Comparison of ENCODE assay signal across 8 cellular contexts in genomic region chr7:106216517-106217088, GRCh38.
DNase-seq lines count a peak whose midpoint lies in the region; ATAC-seq and TF ChIP-seq lines count a peak whose summit lies in the region.

No MANE protein-coding gene starts in this region.

- peak overlapping the region; percentile 80 for H2AFZ ChIP-seq in SK-N-SH (ENCODE audit: low read depth)

- no peaks in the 10 kb centered on the region for H3K79me2 ChIP-seq in SK-N-SH (ENCODE audit: insufficient read depth)

- peaks cover 4% of the 10 kb centered on the region for H3K4me1 Mint-ChIP-seq in type B pancreatic cell (ENCODE audit: unreplicated experiment)

- CTCF ChIA-PET in SK-N-SH (lab: Yijun Ruan, JAX), result interaction anchor here (0.8 to 4.4 kb wide), 5 partner anchors 10 to 565 kb away, joined by 3 to 22 read pairs (median 3); no protein-coding TSS in a partner anchor

- H3K27me3 Mint-ChIP-seq in type B pancreatic cell, result peaks cover 12% of the 10 kb centered on the region

- H3K4me3 ChIP-seq in SK-N-SH (ENCODE audit: low read depth in 2 of 2, low read length in 1 of 2) (peak overlapping the region in 1 of 2 experiments; percentile 4; a peak in 1 of 4 replicates), fibroblast of the aortic adventitia (ENCODE audit: low read depth, low read length) (no peak overlapping the region), rectal smooth muscle tissue (ENCODE audit: low read length) (peak overlapping the region; percentile 32)

- ATAC-seq in GM21576 (IDR thresholded peaks at IDR 0.05; ENCODE audit: unreplicated experiment) (no peak), GM19328 (IDR thresholded peaks at IDR 0.05; ENCODE audit: unreplicated experiment) (no peak)

- TF ChIP-seq CTCF in SK-N-SH (IDR thresholded peaks at IDR 0.05) (no peak), fibroblast of the aortic adventitia (IDR thresholded peaks at IDR 0.05; ENCODE audit: insufficient read depth, low read length) (no peak), type B pancreatic cell (conservative IDR thresholded peaks at IDR 0.05) (no peak)

- 9% methylated on average over 3 of the region's 3 CpGs for WGBS in SK-N-SH (ENCODE audit: low lambda C conversion rate)

- H3K4me1 ChIP-seq in SK-N-SH (ENCODE audit: control insufficient read depth in 1 of 2, insufficient read depth in 2 of 2, low read depth in 1 of 2, low read length in 1 of 2) (peaks cover 4 to 15% of the 10 kb centered on the region in 2 experiments; a peak in 3 of 4 replicates), rectal smooth muscle tissue (ENCODE audit: control insufficient read depth, insufficient read depth, low read length) (peaks cover 10% of the 10 kb centered on the region)

- TF ChIP-seq EP300 in SK-N-SH (IDR thresholded peaks at IDR 0.05; ENCODE audit: borderline replicate concordance in 1 of 2, low read depth in 1 of 2, low read length in 1 of 2), result peak in 1 of 2 experiments; percentile 96; a peak in 2 of 4 replicates

- no peaks in the 10 kb centered on the region for H3K36me3 ChIP-seq in SK-N-SH (replicated peaks in 1 of 2; ENCODE audit: control insufficient read depth in 1 of 2, insufficient read depth in 2 of 2, low read length in 1 of 2)
- no peaks in the 10 kb centered on the region for H3K36me3 ChIP-seq in rectal smooth muscle tissue (ENCODE audit: control insufficient read depth, insufficient read depth, low read length)

- no peaks in the 10 kb centered on the region for H3K9me3 Mint-ChIP-seq in type B pancreatic cell

- peaks cover 21% of the 10 kb centered on the region for H3F3A ChIP-seq in SK-N-SH (replicated peaks; ENCODE audit: insufficient read depth)

- H3K27ac ChIP-seq in SK-N-SH (ENCODE audit: low read depth in 2 of 2, low read length in 1 of 2) (peak overlapping the region; percentile 28 to 92; a peak in 3 of 4 replicates), rectal smooth muscle tissue (ENCODE audit: low read depth, low read length) (peak overlapping the region; percentile 40)

- DNase-seq in DMS79 treated with DMSO at 0.1 percent for 48 hours (lab: John Stamatoyannopoulos, UW), result peak; percentile 50
- no peak for DNase-seq in SK-N-SH
- DNase-seq in fibroblast of the aortic adventitia (ENCODE audit: low read depth), result peak; percentile 95
- DNase-seq in NCI-H526 treated with DMSO at 0.1 percent for 48 hours (lab: John Stamatoyannopoulos, UW), result no peak
- DNase-seq in type B pancreatic cell (ENCODE audit: extremely low spot score, unreplicated experiment), result no peak

- H3K27me3 ChIP-seq in SK-N-SH (ENCODE audit: insufficient read depth) (no peaks in the 10 kb centered on the region), rectal smooth muscle tissue (ENCODE audit: control insufficient read depth, insufficient read depth, low read length) (no peaks in the 10 kb centered on the region)

- H3K4me3 Mint-ChIP-seq in type B pancreatic cell, result no peak overlapping the region

- H3K9ac ChIP-seq in SK-N-SH, result peak overlapping the region; percentile 38; the same call in 1 of the 2 replicates
- H3K9ac ChIP-seq in rectal smooth muscle tissue (ENCODE audit: low read length), result no peak overlapping the region

- POLR2A ChIA-PET in SK-N-SH (lab: Yijun Ruan, JAX), result interaction anchor here (0.8 kb wide), 1 partner anchor 69 kb away, joined by 3 read pairs; the partner anchor contains the start of gene NAMPT

- TF ChIP-seq RAD21 in SK-N-SH (IDR thresholded peaks at IDR 0.05; ENCODE audit: low read length), result no peak

- H4K20me1 ChIP-seq in SK-N-SH (ENCODE audit: insufficient read depth), result no peaks in the 10 kb centered on the region

- H3K9me2 ChIP-seq in SK-N-SH, result no peaks in the 10 kb centered on the region

- no peak overlapping the region for H3K27ac Mint-ChIP-seq in type B pancreatic cell

- H3K4me2 ChIP-seq in SK-N-SH, result peak overlapping the region; percentile 57

- no peaks in the 10 kb centered on the region for H3K36me3 Mint-ChIP-seq in type B pancreatic cell

- no peaks in the 10 kb centered on the region for H3K9me3 ChIP-seq in SK-N-SH

TF ChIP-seq in SK-N-SH, 30 proteins besides CTCF, POLR2A, EP300 and RAD21 (continues in another document):
- TF ChIP-seq, protein P1, sequence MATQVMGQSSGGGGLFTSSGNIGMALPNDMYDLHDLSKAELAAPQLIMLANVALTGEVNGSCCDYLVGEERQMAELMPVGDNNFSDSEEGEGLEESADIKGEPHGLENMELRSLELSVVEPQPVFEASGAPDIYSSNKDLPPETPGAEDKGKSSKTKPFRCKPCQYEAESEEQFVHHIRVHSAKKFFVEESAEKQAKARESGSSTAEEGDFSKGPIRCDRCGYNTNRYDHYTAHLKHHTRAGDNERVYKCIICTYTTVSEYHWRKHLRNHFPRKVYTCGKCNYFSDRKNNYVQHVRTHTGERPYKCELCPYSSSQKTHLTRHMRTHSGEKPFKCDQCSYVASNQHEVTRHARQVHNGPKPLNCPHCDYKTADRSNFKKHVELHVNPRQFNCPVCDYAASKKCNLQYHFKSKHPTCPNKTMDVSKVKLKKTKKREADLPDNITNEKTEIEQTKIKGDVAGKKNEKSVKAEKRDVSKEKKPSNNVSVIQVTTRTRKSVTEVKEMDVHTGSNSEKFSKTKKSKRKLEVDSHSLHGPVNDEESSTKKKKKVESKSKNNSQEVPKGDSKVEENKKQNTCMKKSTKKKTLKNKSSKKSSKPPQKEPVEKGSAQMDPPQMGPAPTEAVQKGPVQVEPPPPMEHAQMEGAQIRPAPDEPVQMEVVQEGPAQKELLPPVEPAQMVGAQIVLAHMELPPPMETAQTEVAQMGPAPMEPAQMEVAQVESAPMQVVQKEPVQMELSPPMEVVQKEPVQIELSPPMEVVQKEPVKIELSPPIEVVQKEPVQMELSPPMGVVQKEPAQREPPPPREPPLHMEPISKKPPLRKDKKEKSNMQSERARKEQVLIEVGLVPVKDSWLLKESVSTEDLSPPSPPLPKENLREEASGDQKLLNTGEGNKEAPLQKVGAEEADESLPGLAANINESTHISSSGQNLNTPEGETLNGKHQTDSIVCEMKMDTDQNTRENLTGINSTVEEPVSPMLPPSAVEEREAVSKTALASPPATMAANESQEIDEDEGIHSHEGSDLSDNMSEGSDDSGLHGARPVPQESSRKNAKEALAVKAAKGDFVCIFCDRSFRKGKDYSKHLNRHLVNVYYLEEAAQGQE (IDR thresholded peaks at IDR 0.05; ENCODE audit: low read depth, low read length), result peak; percentile 58; the same call in 1 of the 2 replicates
- TF ChIP-seq SMC3 (IDR thresholded peaks at IDR 0.05; ENCODE audit: low read depth, low read length) (no peak), POLR2AphosphoS5 (IDR thresholded peaks at IDR 0.05; ENCODE audit: low read depth, low read length) (peak; percentile 60; the same call in 1 of the 2 replicates), RCOR1 (IDR thresholded peaks at IDR 0.05; ENCODE audit: low read length) (no peak), NRF1 (IDR thresholded peaks at IDR 0.05; ENCODE audit: low read depth, low read length) (no peak), YY1 (IDR thresholded peaks at IDR 0.05; ENCODE audit: low read depth) (no peak; the same call in 1 of the 2 replicates), RFX5 (IDR thresholded peaks at IDR 0.05; ENCODE audit: low read length) (no peak), GATA2 (CRISPR knock-in tag; IDR thresholded peaks at IDR 0.05) (no peak), GABPA (IDR thresholded peaks at IDR 0.05; ENCODE audit: low read depth) (no peak), FOSL2 (IDR thresholded peaks at IDR 0.05; ENCODE audit: borderline replicate concordance, low read depth) (peak; percentile 99), MXI1 (IDR thresholded peaks at IDR 0.05; ENCODE audit: low read depth, low read length) (no peak), PBX3 (IDR thresholded peaks at IDR 0.05) (peak; percentile 90), FOXJ3 (CRISPR knock-in tag; IDR thresholded peaks at IDR 0.05) (no peak), EZH2phosphoT487 (IDR thresholded peaks at IDR 0.05; ENCODE audit: borderline replicate concordance, low read depth) (no peak)
- TF ChIP-seq, protein P2, sequence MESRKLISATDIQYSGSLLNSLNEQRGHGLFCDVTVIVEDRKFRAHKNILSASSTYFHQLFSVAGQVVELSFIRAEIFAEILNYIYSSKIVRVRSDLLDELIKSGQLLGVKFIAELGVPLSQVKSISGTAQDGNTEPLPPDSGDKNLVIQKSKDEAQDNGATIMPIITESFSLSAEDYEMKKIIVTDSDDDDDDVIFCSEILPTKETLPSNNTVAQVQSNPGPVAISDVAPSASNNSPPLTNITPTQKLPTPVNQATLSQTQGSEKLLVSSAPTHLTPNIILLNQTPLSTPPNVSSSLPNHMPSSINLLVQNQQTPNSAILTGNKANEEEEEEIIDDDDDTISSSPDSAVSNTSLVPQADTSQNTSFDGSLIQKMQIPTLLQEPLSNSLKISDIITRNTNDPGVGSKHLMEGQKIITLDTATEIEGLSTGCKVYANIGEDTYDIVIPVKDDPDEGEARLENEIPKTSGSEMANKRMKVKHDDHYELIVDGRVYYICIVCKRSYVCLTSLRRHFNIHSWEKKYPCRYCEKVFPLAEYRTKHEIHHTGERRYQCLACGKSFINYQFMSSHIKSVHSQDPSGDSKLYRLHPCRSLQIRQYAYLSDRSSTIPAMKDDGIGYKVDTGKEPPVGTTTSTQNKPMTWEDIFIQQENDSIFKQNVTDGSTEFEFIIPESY (IDR thresholded peaks at IDR 0.05; ENCODE audit: borderline replicate concordance, low read depth), result peak; percentile 72; the same call in 1 of the 2 replicates
- TF ChIP-seq, protein P3, sequence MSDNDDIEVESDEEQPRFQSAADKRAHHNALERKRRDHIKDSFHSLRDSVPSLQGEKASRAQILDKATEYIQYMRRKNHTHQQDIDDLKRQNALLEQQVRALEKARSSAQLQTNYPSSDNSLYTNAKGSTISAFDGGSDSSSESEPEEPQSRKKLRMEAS (IDR thresholded peaks at IDR 0.05; ENCODE audit: low read depth), result peak; percentile 54; the same call in 1 of the 2 replicates
- TF ChIP-seq, protein P4, sequence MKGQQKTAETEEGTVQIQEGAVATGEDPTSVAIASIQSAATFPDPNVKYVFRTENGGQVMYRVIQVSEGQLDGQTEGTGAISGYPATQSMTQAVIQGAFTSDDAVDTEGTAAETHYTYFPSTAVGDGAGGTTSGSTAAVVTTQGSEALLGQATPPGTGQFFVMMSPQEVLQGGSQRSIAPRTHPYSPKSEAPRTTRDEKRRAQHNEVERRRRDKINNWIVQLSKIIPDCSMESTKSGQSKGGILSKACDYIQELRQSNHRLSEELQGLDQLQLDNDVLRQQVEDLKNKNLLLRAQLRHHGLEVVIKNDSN (IDR thresholded peaks at IDR 0.05; ENCODE audit: borderline replicate concordance, low read depth), result no peak

Comparison
In these comparisons a context has a peak if more than half of its experiments do, and no peak if none do; other contexts are left out.
1. DNase-seq: peak in DMS79 treated with DMSO at 0.1 percent for 48 hours (single experiment) and fibroblast of the aortic adventitia (single experiment); none in SK-N-SH (single experiment), NCI-H526 treated with DMSO at 0.1 percent for 48 hours (single experiment) and type B pancreatic cell (single experiment).